ENCODE assay signal across 17 cellular contexts in genomic region chr17:82384051-82384729, GRCh38. TPM values are rescaled to one million over a fixed set of nuclear protein-coding genes. Genes with fewer than 3 reads are reported as not detected.
A peak's percentile ranks its signal among the peaks of the same experiment; 100 is the strongest.
DNase-seq lines count a peak whose midpoint lies in the region; ATAC-seq and TF ChIP-seq lines count a peak whose summit lies in the region.
"Had no signal": no experiment of that assay in that cellular context is flagged by ENCODE, and none has a peak within 500 bp of the region (broad histone marks: within the 10 kb centered on the region; RNA-seq: fewer than 3 reads in every experiment).

No MANE protein-coding gene starts in this region.

- H3K9me3 ChIP-seq in HCT116 (ENCODE audit: control insufficient read depth in 1 of 2, insufficient read depth in 1 of 2, low read depth in 1 of 2, low read length in 2 of 2) (no peaks in the 10 kb centered on the region), RWPE2 (ENCODE audit: severe bottlenecking) (no peaks in the 10 kb centered on the region), vagina (no peaks in the 10 kb centered on the region)
- H3K9me3 ChIP-seq: BLaER1, MG63, thyroid gland had no signal

- peak overlapping the region; percentile 43; the same call in 1 of the 2 replicates for H3K27ac ChIP-seq in HCT116 (ENCODE audit: low read depth, low read length)
- H3K27ac ChIP-seq in RWPE2 (ENCODE audit: poor library complexity, severe bottlenecking): peak overlapping the region; percentile 4
- H3K27ac ChIP-seq in vagina: no peak overlapping the region
- H3K27ac ChIP-seq: BLaER1, thyroid gland had no signal

- H3K9ac ChIP-seq in HCT116 (ENCODE audit: low read length): no peak overlapping the region
- H3K9ac ChIP-seq: BLaER1 had no signal

- no peak overlapping the region for H3K27ac Mint-ChIP-seq in activated CD4-positive, alpha-beta T cell treated with anti-CD3 and anti-CD28 coated beads, Interleukin-2, amount 10 ng/mL, durations not matched to agents 7 days and 5 days
- H3K27ac Mint-ChIP-seq: activated CD8-positive, alpha-beta T cell treated with anti-CD3 and anti-CD28 coated beads, Interleukin-2, amount 10 ng/mL, durations not matched to agents 7 days and 5 days; activated naive CD8-positive, alpha-beta T cell treated with anti-CD3 and anti-CD28 coated beads, Interleukin-2, amount 10 ng/mL, durations not matched to agents 7 days and 5 days; activated T-cell treated with anti-CD3 and anti-CD28 coated beads, Interleukin-2, amount 50 U/mL, for 72 hours; HFFc6 had no signal

- H3K4me1 ChIP-seq in HCT116 (ENCODE audit: control insufficient read depth in 1 of 2, insufficient read depth in 2 of 2, low read length in 2 of 2) (peaks cover 15 to 30% of the 10 kb centered on the region in 2 experiments), RWPE2 (ENCODE audit: insufficient read depth, poor library complexity, severe bottlenecking) (peaks cover 10% of the 10 kb centered on the region), vagina (peaks cover 28% of the 10 kb centered on the region)
- H3K4me1 ChIP-seq: BLaER1 had no signal

- DNase-seq in HCT116 (ENCODE audit: low read depth, low spot score) (no peak), NCI-H1105 treated with DMSO at 0.1 percent for 48 hours (lab: John Stamatoyannopoulos, UW) (peak; percentile 17), RWPE2 (ENCODE audit: low spot score) (peak; percentile 64), myocyte (ENCODE audit: low read depth) (peak; percentile 40), DMS79 (lab: John Stamatoyannopoulos, UW) (no peak), vagina (ENCODE audit: extremely low spot score in 2 of 2) (no peak)
- no peak for DNase-seq in activated CD4-positive, alpha-beta T cell treated with anti-CD3 and anti-CD28 coated beads, Interleukin-2, amount 10 ng/mL, durations not matched to agents 7 days and 5 days
- DNase-seq: activated CD8-positive, alpha-beta T cell treated with anti-CD3 and anti-CD28 coated beads, Interleukin-2, amount 10 ng/mL, durations not matched to agents 7 days and 5 days; activated naive CD8-positive, alpha-beta T cell treated with anti-CD3 and anti-CD28 coated beads, Interleukin-2, amount 10 ng/mL, durations not matched to agents 7 days and 5 days; activated T-cell treated with anti-CD3 and anti-CD28 coated beads, Interleukin-2, amount 50 U/mL, for 72 hours; OCI-M1; stimulated activated CD4-positive, alpha-beta T cell treated with anti-CD3 and anti-CD28 coated beads, Interleukin-4, amount 100 ng/mL, for 4 hours had no signal

- TF ChIP-seq CTCF in HCT116 (IDR thresholded peaks at IDR 0.05 in 2 of 3, conservative IDR thresholded peaks at IDR 0.05 in 1 of 3; ENCODE audit: borderline replicate concordance in 1 of 3, insufficient read depth in 1 of 3, low read depth in 2 of 3, low read length in 2 of 3) (no peak), RWPE2 (IDR thresholded peaks at IDR 0.05; ENCODE audit: poor library complexity, severe bottlenecking) (no peak), vagina (IDR thresholded peaks at IDR 0.05) (no peak)

- intact Hi-C loops in HCT116 (cut with micrococcal nuclease) (no loop called here), vagina (cut with DNase I) (no loop called here)

- no peaks in the 10 kb centered on the region for H3K9me3 Mint-ChIP-seq in activated CD4-positive, alpha-beta T cell treated with anti-CD3 and anti-CD28 coated beads, Interleukin-2, amount 10 ng/mL, durations not matched to agents 7 days and 5 days
- H3K9me3 Mint-ChIP-seq: activated naive CD8-positive, alpha-beta T cell treated with anti-CD3 and anti-CD28 coated beads, Interleukin-2, amount 10 ng/mL, durations not matched to agents 7 days and 5 days; activated T-cell treated with anti-CD3 and anti-CD28 coated beads, Interleukin-2, amount 50 U/mL, for 72 hours; HFFc6 had no signal

- POLR2A ChIA-PET in HCT116 (lab: Charles Lee): no interaction called here
- POLR2A ChIA-PET in activated CD4-positive, alpha-beta T cell treated with anti-CD3 and anti-CD28 coated beads, Interleukin-2, amount 10 ng/mL, durations not matched to agents 7 days and 5 days (lab: Charles Lee): no interaction called here

- no peaks in the 10 kb centered on the region for H3K9me2 ChIP-seq in HCT116 (ENCODE audit: insufficient read depth)

- H2AFZ ChIP-seq in HCT116 (ENCODE audit: low read depth, low read length, poor library complexity, severe bottlenecking): no peak overlapping the region

- H3K36me3 ChIP-seq in HCT116 (ENCODE audit: control insufficient read depth in 1 of 2, insufficient read depth in 2 of 2, low read length in 2 of 2) (no peaks in the 10 kb centered on the region), RWPE2 (ENCODE audit: low read depth) (no peaks in the 10 kb centered on the region), vagina (no peaks in the 10 kb centered on the region)
- H3K36me3 ChIP-seq: BLaER1, MG63, thyroid gland had no signal

- peak overlapping the region in 1 of 2 experiments; percentile 36; a peak in 3 of 4 replicates for H3K4me3 ChIP-seq in HCT116 (replicated peaks in 1 of 2; ENCODE audit: low read depth in 1 of 2, low read length in 2 of 2)
- H3K4me3 ChIP-seq in RWPE2 (ENCODE audit: severe bottlenecking): no peak overlapping the region
- no peak overlapping the region for H3K4me3 ChIP-seq in vagina
- H3K4me3 ChIP-seq: BLaER1, MG63, thyroid gland had no signal

- no peaks in the 10 kb centered on the region for H4K20me1 ChIP-seq in HCT116 (ENCODE audit: insufficient read depth)

- no peaks in the 10 kb centered on the region for H3K79me2 ChIP-seq in HCT116 (ENCODE audit: insufficient read depth, low read length)

- CTCF ChIA-PET in HCT116 (lab: Charles Lee): interaction anchor here (1.3 kb wide), 1 partner anchor 34 kb away, joined by 3 read pairs; no protein-coding TSS in a partner anchor
- CTCF ChIA-PET in activated CD4-positive, alpha-beta T cell treated with anti-CD3 and anti-CD28 coated beads, Interleukin-2, amount 10 ng/mL, durations not matched to agents 7 days and 5 days (lab: Charles Lee): interaction anchor here (1.1 kb wide), 1 partner anchor 16 kb away, joined by 3 read pairs; no protein-coding TSS in a partner anchor

- no TSS peak for BruUV-seq in HCT116 (replicated peaks; lab: Mats Ljungman, UMichigan)

- ATAC-seq in HCT116 (no peak), RWPE2 (ENCODE audit: low read depth) (no peak)
- ATAC-seq: activated CD8-positive, alpha-beta T cell treated with anti-CD3 and anti-CD28 coated beads, Interleukin-2, amount 10 ng/mL, durations not matched to agents 7 days and 5 days had no signal

- H3K27me3 ChIP-seq in HCT116 (ENCODE audit: insufficient read depth, low read length) (no peaks in the 10 kb centered on the region), RWPE2 (ENCODE audit: insufficient read depth, poor library complexity, severe bottlenecking) (peaks cover 9% of the 10 kb centered on the region), vagina (no peaks in the 10 kb centered on the region)
- H3K27me3 ChIP-seq: MG63, thyroid gland had no signal

- TF ChIP-seq POLR2A in HCT116 (IDR thresholded peaks at IDR 0.05; ENCODE audit: borderline replicate concordance, extremely low read depth, insufficient read depth, insufficient read length): no peak
- no peak for TF ChIP-seq POLR2A in vagina (IDR thresholded peaks at IDR 0.05)

- no peak overlapping the region for H3K4me3 Mint-ChIP-seq in activated CD4-positive, alpha-beta T cell treated with anti-CD3 and anti-CD28 coated beads, Interleukin-2, amount 10 ng/mL, durations not matched to agents 7 days and 5 days
- H3K4me3 Mint-ChIP-seq: activated CD8-positive, alpha-beta T cell treated with anti-CD3 and anti-CD28 coated beads, Interleukin-2, amount 10 ng/mL, durations not matched to agents 7 days and 5 days; activated naive CD8-positive, alpha-beta T cell treated with anti-CD3 and anti-CD28 coated beads, Interleukin-2, amount 10 ng/mL, durations not matched to agents 7 days and 5 days; activated T-cell treated with anti-CD3 and anti-CD28 coated beads, Interleukin-2, amount 50 U/mL, for 72 hours; HFFc6 had no signal

- no peaks in the 10 kb centered on the region for H3K36me3 Mint-ChIP-seq in activated CD4-positive, alpha-beta T cell treated with anti-CD3 and anti-CD28 coated beads, Interleukin-2, amount 10 ng/mL, durations not matched to agents 7 days and 5 days (ENCODE audit: low read depth)
- H3K36me3 Mint-ChIP-seq: activated naive CD8-positive, alpha-beta T cell treated with anti-CD3 and anti-CD28 coated beads, Interleukin-2, amount 10 ng/mL, durations not matched to agents 7 days and 5 days had no signal

- H3K4me2 ChIP-seq in HCT116 (ENCODE audit: low read length): peak overlapping the region; percentile 60
- H3K4me2 ChIP-seq: BLaER1 had no signal

- peaks cover 17% of the 10 kb centered on the region for H3K27me3 Mint-ChIP-seq in activated CD4-positive, alpha-beta T cell treated with anti-CD3 and anti-CD28 coated beads, Interleukin-2, amount 10 ng/mL, durations not matched to agents 7 days and 5 days

- TF ChIP-seq RAD21 in HCT116 (IDR thresholded peaks at IDR 0.05; ENCODE audit: low read depth): no peak

- RAD21 ChIA-PET in HCT116 (lab: Charles Lee; ENCODE audit: low non-redundant PET in 1 of 2, low total read pairs in 2 of 2, uncharacterized antibody in 2 of 2, unreplicated experiment in 2 of 2): no interaction called here

- H3K4me1 Mint-ChIP-seq in activated CD4-positive, alpha-beta T cell treated with anti-CD3 and anti-CD28 coated beads, Interleukin-2, amount 10 ng/mL, durations not matched to agents 7 days and 5 days: peaks cover 2% of the 10 kb centered on the region
- H3K4me1 Mint-ChIP-seq: activated naive CD8-positive, alpha-beta T cell treated with anti-CD3 and anti-CD28 coated beads, Interleukin-2, amount 10 ng/mL, durations not matched to agents 7 days and 5 days had no signal

RNA-seq across cellular contexts. Expression of gene UTS2R, which starts 12.6 kb away (rescaled TPM):
- total RNA-seq in HCT116 (2021; ENCODE audit: unreplicated experiment): not detected
- polyA plus RNA-seq in HCT116 (2012): 0.07 TPM in 1 of 2 replicates, not detected in the other
- total RNA-seq in myocyte: 29.1 and 60.3 TPM in 2 replicates
- polyA plus RNA-seq in myocyte (2012): 12.9 TPM
- not detected for total RNA-seq in activated CD4-positive, alpha-beta T cell treated with anti-CD3 and anti-CD28 coated beads, Interleukin-2, amount 10 ng/mL, durations not matched to agents 7 days and 5 days
- not detected for total RNA-seq in vagina
- total RNA-seq: activated CD8-positive, alpha-beta T cell treated with anti-CD3 and anti-CD28 coated beads, Interleukin-2, amount 10 ng/mL, durations not matched to agents 7 days and 5 days; activated naive CD8-positive, alpha-beta T cell treated with anti-CD3 and anti-CD28 coated beads, Interleukin-2, amount 10 ng/mL, durations not matched to agents 7 days and 5 days; HFFc6; NCI-H460 had no signal

RNA-seq across cellular contexts. Expression of gene TEX19, which starts 25.1 kb away (rescaled TPM):
- total RNA-seq in HCT116 (2021; ENCODE audit: unreplicated experiment): 2.1 TPM
- 2.2 and 2.8 TPM in 2 replicates for polyA plus RNA-seq in HCT116 (2012)
- total RNA-seq in myocyte: 0.80 and 1.1 TPM in 2 replicates
- polyA plus RNA-seq in myocyte (2012): 0.26 TPM
- under 1 TPM in 1 of 2 experiments, not detected in 1; 0.10 TPM for total RNA-seq in activated CD4-positive, alpha-beta T cell treated with anti-CD3 and anti-CD28 coated beads, Interleukin-2, amount 10 ng/mL, durations not matched to agents 7 days and 5 days
- not detected for total RNA-seq in vagina
- total RNA-seq: activated CD8-positive, alpha-beta T cell treated with anti-CD3 and anti-CD28 coated beads, Interleukin-2, amount 10 ng/mL, durations not matched to agents 7 days and 5 days; activated naive CD8-positive, alpha-beta T cell treated with anti-CD3 and anti-CD28 coated beads, Interleukin-2, amount 10 ng/mL, durations not matched to agents 7 days and 5 days had no signal

RNA-seq across cellular contexts. Expression of gene HEXD, which starts 34.0 kb away (rescaled TPM):
- total RNA-seq in HCT116 (2021; ENCODE audit: unreplicated experiment): 45.2 TPM
- polyA plus RNA-seq in HCT116 (2012): 30.8 and 32.6 TPM in 2 replicates
- total RNA-seq in myocyte: 30.2 and 41.8 TPM in 2 replicates
- polyA plus RNA-seq in myocyte (2012): 14.7 TPM
- 10 to 100 TPM; 65.5 to 70.2 TPM for total RNA-seq in activated CD4-positive, alpha-beta T cell treated with anti-CD3 and anti-CD28 coated beads, Interleukin-2, amount 10 ng/mL, durations not matched to agents 7 days and 5 days
- 90.4 TPM for total RNA-seq in vagina

RNA-seq across cellular contexts. Expression of gene OGFOD3, which starts 34.2 kb away (rescaled TPM):
- total RNA-seq in HCT116 (2021; ENCODE audit: unreplicated experiment): 53.6 TPM
- polyA plus RNA-seq in HCT116 (2012): 58.9 and 66.1 TPM in 2 replicates
- 37.4 and 53.4 TPM in 2 replicates for total RNA-seq in myocyte
- 30.9 TPM for polyA plus RNA-seq in myocyte (2012)
- total RNA-seq in activated CD4-positive, alpha-beta T cell treated with anti-CD3 and anti-CD28 coated beads, Interleukin-2, amount 10 ng/mL, durations not matched to agents 7 days and 5 days: 10 to 100 TPM; 23.8 to 28.0 TPM
- 25.5 TPM for total RNA-seq in vagina

RNA-seq across cellular contexts. Expression of gene SECTM1, which starts 50.6 kb away (rescaled TPM):
- total RNA-seq in HCT116 (2021; ENCODE audit: unreplicated experiment) (6.8 TPM), myocyte (65.8 and 76.1 TPM in 2 replicates), vagina (37.1 TPM)
- polyA plus RNA-seq in HCT116 (2012): 6.8 and 8.8 TPM in 2 replicates
- polyA plus RNA-seq in myocyte (2012): 5.2 TPM
- total RNA-seq in activated CD4-positive, alpha-beta T cell treated with anti-CD3 and anti-CD28 coated beads, Interleukin-2, amount 10 ng/mL, durations not matched to agents 7 days and 5 days: 10 to 100 TPM; 16.4 TPM

Comparison
In these comparisons a context has a peak if more than half of its experiments do, and no peak if none do; other contexts are left out.
1. DNase-seq: peak in NCI-H1105 treated with DMSO at 0.1 percent for 48 hours (single experiment), RWPE2 (single experiment) and myocyte (single experiment); none in HCT116 (single experiment), DMS79 (single experiment), activated CD4-positive, alpha-beta T cell treated with anti-CD3 and anti-CD28 coated beads, Interleukin-2, amount 10 ng/mL, durations not matched to agents 7 days and 5 days (single experiment) and vagina (0 of 2).
2. RNA of gene UTS2R, which starts 12.6 kb away (total RNA-seq): 29.1 to 60.3 TPM in myocyte; not detected in HCT116 (single experiment), not detected in activated CD4-positive, alpha-beta T cell treated with anti-CD3 and anti-CD28 coated beads, Interleukin-2, amount 10 ng/mL, durations not matched to agents 7 days and 5 days and not detected in vagina (single experiment); every median in the first group is over 10 times any median in the second.